Comparison of ENCODE assay signal across 13 cellular contexts in genomic region chr9:108207611-108208051, GRCh38.
DNase-seq lines count a peak whose midpoint lies in the region; ATAC-seq and TF ChIP-seq lines count a peak whose summit lies in the region.
"Had no signal": no experiment of that assay in that cellular context is flagged by ENCODE, and none has a peak within 500 bp of the region (broad histone marks: within the 10 kb centered on the region; RNA-seq: fewer than 3 reads in every experiment).

No MANE protein-coding gene starts in this region.

- H3K27me3 Mint-ChIP-seq in osteocyte (ENCODE audit: unreplicated experiment) (no peaks in the 10 kb centered on the region), progenitor cell of endocrine pancreas (peaks cover 19% of the 10 kb centered on the region)

- no peak overlapping the region for H3K4me3 ChIP-seq in AG10803 (ENCODE audit: low read length)
- no peak overlapping the region for H3K4me3 ChIP-seq in fibroblast of lung (replicated peaks in 1 of 4; ENCODE audit: control extremely low read depth in 1 of 4, insufficient read depth in 1 of 4, low read depth in 3 of 4, low read length in 4 of 4)
- H3K4me3 ChIP-seq: HAP-1, pancreas had no signal

- H3K27ac ChIP-seq in VCaP (peak overlapping the region; percentile 52), fibroblast of lung (ENCODE audit: insufficient read depth, low read length) (no peak overlapping the region)
- H3K27ac ChIP-seq: pancreas had no signal

- no peak for ATAC-seq in GM21529 (IDR thresholded peaks at IDR 0.05; ENCODE audit: unreplicated experiment)
- ATAC-seq in GM19467 (IDR thresholded peaks at IDR 0.05; ENCODE audit: unreplicated experiment), result no peak
- ATAC-seq: pancreas had no signal

- peaks cover 6% of the 10 kb centered on the region for H3K36me3 Mint-ChIP-seq in osteocyte (ENCODE audit: unreplicated experiment)
- H3K36me3 Mint-ChIP-seq in progenitor cell of endocrine pancreas (ENCODE audit: insufficient read depth), result peaks cover 2% of the 10 kb centered on the region

- H3K9ac ChIP-seq in fibroblast of lung (ENCODE audit: insufficient read depth, low read length), result no peak overlapping the region

- no peaks in the 10 kb centered on the region for H3K79me2 ChIP-seq in fibroblast of lung (ENCODE audit: control insufficient read depth, insufficient read depth, low read length)

- H3K27me3 ChIP-seq in fibroblast of lung (ENCODE audit: control insufficient read depth, insufficient read depth, low read length), result no peaks in the 10 kb centered on the region
- H3K27me3 ChIP-seq: pancreas had no signal

- no peaks in the 10 kb centered on the region for H4K20me1 ChIP-seq in fibroblast of lung (ENCODE audit: control insufficient read depth, extremely low read depth, insufficient read depth, low read length)

- no peak overlapping the region for H2AFZ ChIP-seq in fibroblast of lung (ENCODE audit: low read length)

- peaks cover 20% of the 10 kb centered on the region for H3K9me3 Mint-ChIP-seq in osteocyte (ENCODE audit: unreplicated experiment)
- peaks cover 14% of the 10 kb centered on the region for H3K9me3 Mint-ChIP-seq in progenitor cell of endocrine pancreas (ENCODE audit: low read depth)

- H3K4me2 ChIP-seq in fibroblast of lung (ENCODE audit: extremely low read depth, insufficient read depth, low read length), result peak overlapping the region; percentile 58

- H3K27ac Mint-ChIP-seq in osteocyte (ENCODE audit: unreplicated experiment) (peak overlapping the region; percentile 72), progenitor cell of endocrine pancreas (no peak overlapping the region)
- H3K27ac Mint-ChIP-seq: endodermal cell had no signal

- TF ChIP-seq CTCF in AG10803 (conservative IDR thresholded peaks at IDR 0.05; ENCODE audit: low read length) (no peak), VCaP (conservative IDR thresholded peaks at IDR 0.05) (no peak), fibroblast of lung (conservative IDR thresholded peaks at IDR 0.05 in 1 of 2, IDR thresholded peaks at IDR 0.05 in 1 of 2; ENCODE audit: low read depth in 1 of 2, low read length in 2 of 2) (no peak), osteocyte (IDR thresholded peaks at IDR 0.05) (no peak), progenitor cell of endocrine pancreas (IDR thresholded peaks at IDR 0.05; ENCODE audit: unreplicated experiment) (no peak)

- DNase-seq in AG10803 (ENCODE audit: low read depth) (peak; percentile 87), fibroblast of lung (ENCODE audit: low read depth in 2 of 2) (peak; percentile 26 to 86), osteocyte (ENCODE audit: extremely low spot score, unreplicated experiment) (no peak), progenitor cell of endocrine pancreas (ENCODE audit: low spot score, unreplicated experiment) (no peak), NCI-H2171 (lab: John Stamatoyannopoulos, UW) (no peak)
- DNase-seq: activated naive CD4-positive, alpha-beta T cell; endodermal cell; glutamatergic neuron; pancreas had no signal

- no peak overlapping the region for H3K4me3 Mint-ChIP-seq in osteocyte (ENCODE audit: unreplicated experiment)
- H3K4me3 Mint-ChIP-seq in progenitor cell of endocrine pancreas (ENCODE audit: low read depth), result no peak overlapping the region
- H3K4me3 Mint-ChIP-seq: endodermal cell had no signal

- H3K4me1 Mint-ChIP-seq in osteocyte (ENCODE audit: unreplicated experiment) (peaks cover 27% of the 10 kb centered on the region), progenitor cell of endocrine pancreas (ENCODE audit: low read depth) (peaks cover 2% of the 10 kb centered on the region)

- H3K9me3 ChIP-seq in fibroblast of lung (ENCODE audit: control insufficient read depth, insufficient read depth, low read depth, low read length), result no peaks in the 10 kb centered on the region
- H3K9me3 ChIP-seq: HAP-1, pancreas had no signal

- H3K4me1 ChIP-seq in fibroblast of lung (ENCODE audit: control insufficient read depth, extremely low read depth, insufficient read depth, low read length), result peaks cover 3% of the 10 kb centered on the region
- H3K4me1 ChIP-seq: pancreas had no signal

- H3K36me3 ChIP-seq in fibroblast of lung (ENCODE audit: control insufficient read depth, insufficient read depth, low read length), result no peaks in the 10 kb centered on the region
- H3K36me3 ChIP-seq: HAP-1, pancreas had no signal

Comparison
In these comparisons a context has a peak if more than half of its experiments do, and no peak if none do; other contexts are left out.
1. DNase-seq: peak in AG10803 (single experiment) and fibroblast of lung (2 of 2); none in osteocyte (single experiment), progenitor cell of endocrine pancreas (single experiment) and NCI-H2171 (single experiment).